Comparison of ENCODE assay signal across 7 cellular contexts in genomic region chr9:137086531-137087408, GRCh38. TPM values are rescaled to one million over a fixed set of nuclear protein-coding genes. Genes with fewer than 3 reads are reported as not detected.
DNase-seq lines count a peak whose midpoint lies in the region; ATAC-seq and TF ChIP-seq lines count a peak whose summit lies in the region.

MAN1B1 (plus strand) TSS chr9:137086985; CDS start chr9:137087000, 15 bp downstream.

- H3K27ac ChIP-seq in hepatocyte, result peak within 1 kb of the TSS; percentile 88

- no peaks in the 10 kb centered on the region for H3K9me2 ChIP-seq in hepatocyte (replicated peaks; ENCODE audit: insufficient read depth)

- no peaks in the 10 kb centered on the region for H3K27me3 ChIP-seq in hepatocyte

- H3K79me2 ChIP-seq in hepatocyte, result peaks cover 20% of the 10 kb centered on the region

- H2AFZ ChIP-seq in hepatocyte, result peak within 1 kb of the TSS; percentile 52

- peak within 1 kb of the TSS; percentile 37 for H3K4me3 ChIP-seq in hepatocyte

- H3K9me3 ChIP-seq in hepatocyte (ENCODE audit: low read depth), result no peaks in the 10 kb centered on the region

- ATAC-seq in GM18508 (IDR thresholded peaks at IDR 0.05; ENCODE audit: insufficient read depth, unreplicated experiment) (peak; percentile 68), HG03025 (IDR thresholded peaks at IDR 0.05; ENCODE audit: low FRiP score, unreplicated experiment) (peak; percentile 85)

- H3K36me3 ChIP-seq in hepatocyte (replicated peaks; ENCODE audit: insufficient read depth, low read depth), result no peaks in the 10 kb centered on the region

- peaks cover 17% of the 10 kb centered on the region for H3K4me1 ChIP-seq in hepatocyte (ENCODE audit: insufficient read depth)

- peak; percentile 99 for DNase-seq in NCI-H2081 (lab: John Stamatoyannopoulos, UW)
- peak; percentile 96 for DNase-seq in T1000 (lab: John Stamatoyannopoulos, UW)
- DNase-seq in astrocyte of the hippocampus (ENCODE audit: low read depth, low spot score), result peak; percentile 100
- peak; percentile 100 for DNase-seq in hepatocyte (ENCODE audit: low spot score)
- DNase-seq in renal cortical epithelial cell (ENCODE audit: low read depth), result peak; percentile 96

- peaks cover 2% of the 10 kb centered on the region for H4K20me1 ChIP-seq in hepatocyte (ENCODE audit: insufficient read depth, poor library complexity, severe bottlenecking)

- H3K4me2 ChIP-seq in hepatocyte, result peak within 1 kb of the TSS; percentile 86

- no peak for TF ChIP-seq CTCF in hepatocyte (IDR thresholded peaks at IDR 0.05; ENCODE audit: poor library complexity)

- under 1% methylated on average over 79 of the region's 101 CpGs for WGBS in hepatocyte (ENCODE audit: low lambda C conversion rate, missing lambda C conversion rate)

RNA-seq across cellular contexts. Expression of gene MAN1B1, which starts in this region (rescaled TPM):
- total RNA-seq in hepatocyte (54.6 and 60.8 TPM in 2 replicates), renal cortical epithelial cell (67.6 and 71.4 TPM in 2 replicates)
- 94.2 and 101 TPM in 2 replicates for polyA plus RNA-seq in hepatocyte

Comparison
In these comparisons a context has a peak if more than half of its experiments do, and no peak if none do; other contexts are left out.
1. Peak in every context shown above with its lines: DNase-seq, ATAC-seq, H3K4me3 ChIP-seq and H3K27ac ChIP-seq.